ENCODE assay signal across 4 cellular contexts in genomic region chr12:121697861-121698260, GRCh38. TPM values are rescaled to one million over a fixed set of nuclear protein-coding genes. Genes with fewer than 3 reads are reported as not detected.
"Had no signal": no experiment of that assay in that cellular context is flagged by ENCODE, and none has a peak within 500 bp of the region (broad histone marks: within the 10 kb centered on the region; RNA-seq: fewer than 3 reads in every experiment).

No MANE protein-coding gene starts in this region.

RNA-seq across cellular contexts. Expression of gene MORN3, which starts 28.4 kb away (rescaled TPM):
- total RNA-seq: colonic mucosa, dermis blood vessel endothelial cell, fibroblast of villous mesenchyme, gastrocnemius medialis had no signal
